In the genomic region with DNA sequence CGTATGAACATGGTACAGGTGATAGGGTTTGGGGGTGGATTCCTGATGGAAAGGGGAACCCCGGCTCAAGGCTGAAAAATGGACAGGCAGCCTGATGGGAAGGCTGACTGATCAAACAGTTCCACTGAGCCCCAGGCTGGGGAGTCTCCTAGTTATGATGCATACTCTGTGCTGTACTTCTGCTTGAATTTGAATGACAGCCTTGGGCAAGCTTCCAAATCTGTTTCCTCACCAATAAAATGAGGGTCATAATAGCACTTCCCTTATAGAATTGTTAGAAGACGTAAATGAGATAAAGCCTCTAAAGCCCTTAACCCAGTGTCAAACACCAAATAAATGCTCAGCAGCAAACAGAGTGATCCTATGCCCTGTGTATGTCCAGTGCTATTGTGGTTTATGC, we compare ENCODE assay signal across 29 cellular contexts.
"Had no signal": no experiment of that assay in that cellular context is flagged by ENCODE, and none has a peak within 500 bp of the region (broad histone marks: within the 10 kb centered on the region; RNA-seq: fewer than 3 reads in every experiment).

No MANE protein-coding gene starts in this region.

- H3K4me3 ChIP-seq: coronary artery had no signal

- ATAC-seq: activated CD8-positive, alpha-beta T cell treated with anti-CD3 and anti-CD28 coated beads for 36 hours; activated T-cell treated with anti-CD3 and anti-CD28 coated beads, Interleukin-2, amount 50 U/mL, for 4 hours; activated T-helper 17 cell treated with anti-CD3 and anti-CD28 coated beads, Interleukin-2, amount 50 U/mL, for 72 hours; effector memory CD8-positive, alpha-beta T cell; esophagus mucosa; T-helper 17 cell; WTC11 had no signal

- H3K27me3 ChIP-seq: brain microvascular endothelial cell had no signal

- FAIRE-seq: astrocyte, bronchial epithelial cell, frontal cortex had no signal

- H3K27ac ChIP-seq: brain microvascular endothelial cell, coronary artery, VCaP had no signal

- H3K36me3 ChIP-seq: brain microvascular endothelial cell had no signal

- DNase-seq: activated CD4-positive, alpha-beta T cell treated with anti-CD3 and anti-CD28 coated beads for 1 hour; activated CD4-positive, alpha-beta T cell treated with anti-CD3 and anti-CD28 coated beads for 4 hours; activated CD4-positive, alpha-beta T cell treated with anti-CD3 and anti-CD28 coated beads, Interleukin-2, amount 10 ng/mL, durations not matched to agents 7 days and 5 days; activated CD4-positive, alpha-beta T cell treated with anti-CD3 and anti-CD28 coated beads, Interleukin-2, amount 50 U/mL, for 4 hours; activated CD8-positive, alpha-beta memory T cell treated with anti-CD3 and anti-CD28 coated beads for 24 hours; activated CD8-positive, alpha-beta T cell treated with anti-CD3 and anti-CD28 coated beads for 36 hours; activated effector memory CD4-positive, alpha-beta T cell treated with Interleukin-2 at 50 U/mL for 16 hours; activated gamma-delta T cell treated with Interleukin-2 at 50 U/mL for 16 hours; activated naive CD4-positive, alpha-beta T cell treated with anti-CD3 and anti-CD28 coated beads, Interleukin-2, amount 50 U/mL, for 16 hours; activated naive CD4-positive, alpha-beta T cell treated with Interleukin-2 at 50 U/mL for 16 hours; activated T-cell treated with anti-CD3 and anti-CD28 coated beads, Interleukin-2, amount 50 U/mL, for 4 hours; amniotic stem cell; anterior cingulate cortex; brain microvascular endothelial cell; effector CD4-positive, alpha-beta T cell; effector memory CD8-positive, alpha-beta T cell; foreskin fibroblast; head of caudate nucleus; hippocampal formation; T-helper 17 cell; T1000 had no signal
